12 cellular contexts compared by ENCODE assay signal in genomic region chr22:36411589-36412258, GRCh38. TPM values are rescaled to one million over a fixed set of nuclear protein-coding genes. Genes with fewer than 3 reads are reported as not detected.
DNase-seq lines count a peak whose midpoint lies in the region; ATAC-seq, FAIRE-seq and TF ChIP-seq lines count a peak whose summit lies in the region.
"Had no signal": no experiment of that assay in that cellular context is flagged by ENCODE, and none has a peak within 500 bp of the region (broad histone marks: within the 10 kb centered on the region; RNA-seq: fewer than 3 reads in every experiment).

No MANE protein-coding gene starts in this region.

- H3K36me3 Mint-ChIP-seq in activated naive CD4-positive, alpha-beta T cell treated with anti-CD3 and anti-CD28 coated beads, Interleukin-2, amount 50 U/mL, for 72 hours, result no peaks in the 10 kb centered on the region
- H3K36me3 Mint-ChIP-seq: naive thymus-derived CD8-positive, alpha-beta T cell had no signal

- DNase-seq in NCI-H1417 (lab: John Stamatoyannopoulos, UW) (peak in 2 of 3 experiments; percentile 3 to 40), NCI-H1417 treated with DMSO at 0.1 percent for 48 hours (lab: John Stamatoyannopoulos, UW) (no peak), NCI-H510A (lab: John Stamatoyannopoulos, UW) (peak; percentile 46), GM12892 (ENCODE audit: insufficient read length) (no peak), ecto neural progenitor cell (ENCODE audit: low spot score) (no peak), D721Med (ENCODE audit: insufficient read length, low spot score) (no peak)
- DNase-seq in activated naive CD4-positive, alpha-beta T cell treated with anti-CD3 and anti-CD28 coated beads, Interleukin-2, amount 50 U/mL, for 72 hours (ENCODE audit: low spot score in 2 of 2), result peak; percentile 46 to 58
- DNase-seq in stimulated activated CD4-positive, alpha-beta T cell treated with anti-CD3 and anti-CD28 coated beads, Interleukin-15, amount 100 ng/mL, for 24 hours, result peak; percentile 61
- DNase-seq: NCI-H526 treated with DMSO at 0.1 percent for 48 hours had no signal

- TF ChIP-seq CTCF in D721Med (IDR thresholded peaks at IDR 0.05; ENCODE audit: insufficient read depth, missing control alignments), result no peak

- TF ChIP-seq POLR2A in GM12892 (IDR thresholded peaks at IDR 0.05; ENCODE audit: low read depth, low read length), result no peak

- no peak overlapping the region for H3K27ac Mint-ChIP-seq in activated naive CD4-positive, alpha-beta T cell treated with anti-CD3 and anti-CD28 coated beads, Interleukin-2, amount 50 U/mL, for 72 hours

- peak; percentile 45 to 70 for ATAC-seq in activated naive CD4-positive, alpha-beta T cell treated with anti-CD3 and anti-CD28 coated beads, Interleukin-2, amount 50 U/mL, for 72 hours
- ATAC-seq: naive thymus-derived CD8-positive, alpha-beta T cell had no signal

- no peaks in the 10 kb centered on the region for H3K9me3 Mint-ChIP-seq in activated naive CD4-positive, alpha-beta T cell treated with anti-CD3 and anti-CD28 coated beads, Interleukin-2, amount 50 U/mL, for 72 hours
- H3K9me3 Mint-ChIP-seq: naive thymus-derived CD8-positive, alpha-beta T cell had no signal

- FAIRE-seq in GM12892 (lab: Jason Lieb, UNC) (no peak), D721Med (lab: Jason Lieb, UNC) (no peak)
- FAIRE-seq: endometrium, urothelium cell line had no signal

RNA-seq across cellular contexts. Expression of gene MYH9, which starts 24.0 kb away (rescaled TPM):
- 100 to 1,000 TPM; 521 to 691 TPM for total RNA-seq in activated naive CD4-positive, alpha-beta T cell treated with anti-CD3 and anti-CD28 coated beads, Interleukin-2, amount 50 U/mL, for 72 hours
- 155 TPM for polyA plus RNA-seq in GM12892 (2012; ENCODE audit: missing spikeins)

Comparison
In these comparisons a context has a peak if more than half of its experiments do, and no peak if none do; other contexts are left out.
1. DNase-seq: peak in NCI-H1417 (2 of 3), NCI-H510A (single experiment), activated naive CD4-positive, alpha-beta T cell treated with anti-CD3 and anti-CD28 coated beads, Interleukin-2, amount 50 U/mL, for 72 hours (2 of 2) and stimulated activated CD4-positive, alpha-beta T cell treated with anti-CD3 and anti-CD28 coated beads, Interleukin-15, amount 100 ng/mL, for 24 hours (single experiment); none in NCI-H1417 treated with DMSO at 0.1 percent for 48 hours (single experiment), GM12892 (single experiment), ecto neural progenitor cell (single experiment) and D721Med (single experiment).